8 cellular contexts compared by ENCODE assay signal in genomic region chr13:75687145-75687763, GRCh38. TPM values are rescaled to one million over a fixed set of nuclear protein-coding genes. Genes with fewer than 3 reads are reported as not detected.
DNase-seq lines count a peak whose midpoint lies in the region; ATAC-seq and TF ChIP-seq lines count a peak whose summit lies in the region.

No MANE protein-coding gene starts in this region.

- no peaks in the 10 kb centered on the region for H3K4me1 ChIP-seq in effector memory CD4-positive, alpha-beta T cell (ENCODE audit: control insufficient read depth, insufficient read depth, low read length, poor library complexity, severe bottlenecking)

- TF ChIP-seq CTCF in GM12875 (IDR thresholded peaks at IDR 0.05; ENCODE audit: borderline replicate concordance, insufficient read depth, low read depth, low read length) (peak; percentile 21; the same call in 1 of the 2 replicates), dorsolateral prefrontal cortex (IDR thresholded peaks at IDR 0.05 in 54 of 56, conservative IDR thresholded peaks at IDR 0.05 in 2 of 56; ENCODE audit: low read depth in 1 of 56, partially characterized antibody in 56 of 56) (peak in 53 of 56 donors; percentile 10 to 60 (median 44))

- H3K9me3 ChIP-seq in effector memory CD4-positive, alpha-beta T cell (ENCODE audit: control insufficient read depth, low read length): no peaks in the 10 kb centered on the region

- no peaks in the 10 kb centered on the region for H3K36me3 ChIP-seq in effector memory CD4-positive, alpha-beta T cell (ENCODE audit: control insufficient read depth, insufficient read depth, low read length)

- no peak for ATAC-seq in HG03175 (IDR thresholded peaks at IDR 0.05; ENCODE audit: unreplicated experiment)

- H3K27me3 ChIP-seq in dorsolateral prefrontal cortex: no peaks in the 10 kb centered on the region
- no peaks in the 10 kb centered on the region for H3K27me3 ChIP-seq in effector memory CD4-positive, alpha-beta T cell (replicated peaks; ENCODE audit: control insufficient read depth, insufficient read depth, low read length, poor library complexity, severe bottlenecking)

- intact Hi-C loops in dorsolateral prefrontal cortex (cut with DNase I): no loop called here

- H3K4me3 ChIP-seq in GM12875 (ENCODE audit: low read depth, low read length): no peak overlapping the region
- no peak overlapping the region for H3K4me3 ChIP-seq in dorsolateral prefrontal cortex
- no peak overlapping the region for H3K4me3 ChIP-seq in effector memory CD4-positive, alpha-beta T cell (ENCODE audit: insufficient read depth, low read depth, low read length, poor library complexity, severe bottlenecking)

- H3K27ac ChIP-seq in dorsolateral prefrontal cortex: no peak overlapping the region
- H3K27ac ChIP-seq in effector memory CD4-positive, alpha-beta T cell (ENCODE audit: insufficient read depth, low read length, poor library complexity, severe bottlenecking): no peak overlapping the region

- DNase-seq in NCI-H460 (ENCODE audit: extremely low read depth, low read depth) (peak; percentile 43), dorsolateral prefrontal cortex (no peak), pons (ENCODE audit: low spot score) (peak; percentile 17)
- DNase-seq in effector CD8-positive, alpha-beta T cell (lab: John Stamatoyannopoulos, UW): no peak
- no peak for DNase-seq in stimulated activated CD4-positive, alpha-beta T cell treated with anti-CD3 and anti-CD28 coated beads, Interleukin-4, amount 100 ng/mL, for 24 hours
- no peak for DNase-seq in effector memory CD4-positive, alpha-beta T cell

RNA-seq across cellular contexts. Expression of gene LMO7, which starts 51.1 kb away (rescaled TPM):
- 10.7 and 11.3 TPM in 2 replicates for total RNA-seq in NCI-H460 (2014; rRNA removed; shearing (Covaris generic))
- 11.4 and 21.7 TPM in 2 replicates for polyA plus RNA-seq in NCI-H460 (2014; cell fraction: nucleus; rRNA removed)
- 100 to 1,000 TPM in 15 of 120 experiments, 10 to 100 TPM in 105; 35.4 to 124 (median 85.8) TPM for total RNA-seq in dorsolateral prefrontal cortex

Comparison
In these comparisons a context has a peak if more than half of its experiments do, and no peak if none do; other contexts are left out.
1. DNase-seq: peak in NCI-H460 (single experiment) and pons (single experiment); none in dorsolateral prefrontal cortex (0 of 10), effector CD8-positive, alpha-beta T cell (single experiment), stimulated activated CD4-positive, alpha-beta T cell treated with anti-CD3 and anti-CD28 coated beads, Interleukin-4, amount 100 ng/mL, for 24 hours (single experiment) and effector memory CD4-positive, alpha-beta T cell (0 of 3).